Comparison of ENCODE assay signal across 17 cellular contexts in genomic region chr6:11705069-11705468, GRCh38.
DNase-seq lines count a peak whose midpoint lies in the region; ATAC-seq, FAIRE-seq and TF ChIP-seq lines count a peak whose summit lies in the region.
"Had no signal": no experiment of that assay in that cellular context is flagged by ENCODE, and none has a peak within 500 bp of the region (broad histone marks: within the 10 kb centered on the region; RNA-seq: fewer than 3 reads in every experiment).

No MANE protein-coding gene starts in this region.

- no peak for TF ChIP-seq RAD21 in GM12878 (IDR thresholded peaks at IDR 0.05; ENCODE audit: insufficient read depth, low read depth, low read length)

- TF ChIP-seq EP300 in GM12878 (IDR thresholded peaks at IDR 0.05; ENCODE audit: borderline replicate concordance in 1 of 2, control insufficient read depth in 1 of 2, low read depth in 2 of 2, low read length in 2 of 2), result no peak

- H3K79me2 ChIP-seq in GM12878 (ENCODE audit: control insufficient read depth, insufficient read depth, low read length), result no peaks in the 10 kb centered on the region

- H4K20me1 ChIP-seq in GM12878 (ENCODE audit: control insufficient read depth, insufficient read depth), result no peaks in the 10 kb centered on the region

- 96% methylated on average over 7 of the region's 7 CpGs for WGBS in GM12878 (ENCODE audit: insufficient coverage, insufficient replicate concordance, low lambda C conversion rate, missing lambda C conversion rate)

- no peak overlapping the region for H3K9ac ChIP-seq in GM12878 (ENCODE audit: control insufficient read depth, insufficient read depth, low read length)

- TF ChIP-seq POLR2A in GM12878 (IDR thresholded peaks at IDR 0.05; ENCODE audit: low read depth, low read length) (no peak), breast epithelium (IDR thresholded peaks at IDR 0.05) (no peak)

- POLR2A ChIA-PET in GM12878 (lab: Charles Lee), result interaction anchor here (0.6 kb wide), 2 partner anchors 9 to 386 kb away, joined by 3 to 5 read pairs; no protein-coding TSS in a partner anchor

- H3K9me3 ChIP-seq in GM12878 (replicated peaks; ENCODE audit: control insufficient read depth, insufficient read depth, low read length), result peaks cover 2% of the 10 kb centered on the region; the same call in 2 of the 3 replicates
- no peaks in the 10 kb centered on the region for H3K9me3 ChIP-seq in breast epithelium
- H3K9me3 ChIP-seq: HAP-1 had no signal

- H3K4me1 ChIP-seq in GM12878 (ENCODE audit: control insufficient read depth, insufficient read depth, low read length), result peaks cover 7% of the 10 kb centered on the region
- H3K4me1 ChIP-seq in breast epithelium, result no peaks in the 10 kb centered on the region
- H3K4me1 ChIP-seq: HAP-1 had no signal

- in situ Hi-C loops in GM12878 (cut with MboI), result loop anchor here (25.0 kb wide), 1 partner anchor 307 kb away; the partner anchor contains the start of gene HIVEP1
- in situ Hi-C loops in G401 (cut with HindIII; ENCODE audit: low sequenced_read_pairs), result no loop called here

- H3K36me3 ChIP-seq in GM12878 (ENCODE audit: control insufficient read depth in 2 of 2, insufficient read depth in 2 of 2, low read length in 1 of 2) (no peaks in the 10 kb centered on the region), breast epithelium (no peaks in the 10 kb centered on the region)
- H3K36me3 ChIP-seq: HAP-1, MG63 had no signal

- CTCF ChIA-PET in activated naive CD4-positive, alpha-beta T cell treated with anti-CD3 and anti-CD28 coated beads for 36 hours (lab: Charles Lee), result no interaction called here
- CTCF ChIA-PET in GM12878 (lab: Yijun Ruan, JAX), result interaction anchor here (1.1 to 1.4 kb wide), 2 partner anchors 370 to 585 kb away, joined by 3 to 4 read pairs; partner anchors contain the start of gene EDN1

- ATAC-seq in GM12878, result no peak
- ATAC-seq: PC-3 had no signal

- H3K9me3 Mint-ChIP-seq in activated naive CD4-positive, alpha-beta T cell treated with anti-CD3 and anti-CD28 coated beads for 36 hours, result peaks cover 8% of the 10 kb centered on the region

- peak; percentile 70 for DNase-seq in activated naive CD4-positive, alpha-beta T cell treated with anti-CD3 and anti-CD28 coated beads for 36 hours
- no peak for DNase-seq in activated naive CD4-positive, alpha-beta T cell treated with anti-CD3 and anti-CD28 coated beads, Interleukin-2, amount 50 U/mL, for 16 hours
- no peak for DNase-seq in GM19239 (ENCODE audit: insufficient read length, low spot score)
- peak; percentile 49 to 61 for DNase-seq in activated CD4-positive, alpha-beta T cell treated with anti-CD3 and anti-CD28 coated beads, Interleukin-2, amount 50 U/mL, for 48 hours
- DNase-seq in GM12878 (ENCODE audit: low read depth, low spot score), result no peak
- DNase-seq in breast epithelium (ENCODE audit: low spot score in 2 of 2), result no peak
- no peak for DNase-seq in substantia nigra (lab: John Stamatoyannopoulos, UW)
- DNase-seq in G401 (ENCODE audit: low spot score), result no peak
- DNase-seq: DMS53, Karpas-422, MG63, NCI-H1105, NCI-H1694, NCI-H510A treated with DMSO at 0.1 percent for 48 hours, NCI-H82, PC-3 had no signal

- H3K4me1 Mint-ChIP-seq in activated naive CD4-positive, alpha-beta T cell treated with anti-CD3 and anti-CD28 coated beads for 36 hours (ENCODE audit: low read depth), result peaks cover 49% of the 10 kb centered on the region

- BruUV-seq in GM12878 (replicated peaks; lab: Mats Ljungman, UMichigan), result no TSS peak

- peak overlapping the region; percentile 11 for H3K4me2 ChIP-seq in GM12878 (ENCODE audit: control insufficient read depth, insufficient read depth)

- RAD21 ChIA-PET in GM12878 (lab: Charles Lee; ENCODE audit: unreplicated experiment), result interaction anchor here (0.9 to 2.5 kb wide), 3 partner anchors 17 to 901 kb away, joined by 4 to 15 read pairs (median 5); no protein-coding TSS in a partner anchor

- no peak for TF ChIP-seq CTCF in GM12878 (IDR thresholded peaks at IDR 0.05 in 2 of 3, conservative IDR thresholded peaks at IDR 0.05 in 1 of 3; ENCODE audit: control insufficient read depth in 2 of 3, extremely low read depth in 1 of 3, insufficient read depth in 1 of 3, low read depth in 3 of 3, low read length in 3 of 3)
- TF ChIP-seq CTCF in breast epithelium (IDR thresholded peaks at IDR 0.05), result no peak

- H3K27me3 ChIP-seq in GM12878 (replicated peaks in 1 of 2; ENCODE audit: control insufficient read depth in 2 of 2, insufficient read depth in 2 of 2, low read length in 1 of 2) (no peaks in the 10 kb centered on the region), breast epithelium (no peaks in the 10 kb centered on the region)
- H3K27me3 ChIP-seq: MG63 had no signal

- no peak overlapping the region for H3K4me3 Mint-ChIP-seq in activated naive CD4-positive, alpha-beta T cell treated with anti-CD3 and anti-CD28 coated beads for 36 hours

- FAIRE-seq in GM19239 (lab: Jason Lieb, UNC) (peak; percentile 18), GM12878 (lab: Jason Lieb, UNC) (no peak)

- no peaks in the 10 kb centered on the region for H3K27me3 Mint-ChIP-seq in activated naive CD4-positive, alpha-beta T cell treated with anti-CD3 and anti-CD28 coated beads for 36 hours (ENCODE audit: low read depth)

- H3K36me3 Mint-ChIP-seq in activated naive CD4-positive, alpha-beta T cell treated with anti-CD3 and anti-CD28 coated beads for 36 hours (ENCODE audit: low read depth), result peaks cover 6% of the 10 kb centered on the region

- intact Hi-C loops in activated naive CD4-positive, alpha-beta T cell treated with anti-CD3 and anti-CD28 coated beads for 36 hours (cut with micrococcal nuclease), result no loop called here
- intact Hi-C loops in GM12878 (cut with micrococcal nuclease; ENCODE audit: unreplicated experiment), result no loop called here
- intact Hi-C loops in breast epithelium (cut with DNase I; ENCODE audit: low total_unique reads), result no loop called here

- peak overlapping the region; percentile 45 for H2AFZ ChIP-seq in GM12878 (ENCODE audit: control insufficient read depth, low read depth, low read length)

- no peak overlapping the region for H3K4me3 ChIP-seq in GM12878
- no peak overlapping the region for H3K4me3 ChIP-seq in breast epithelium
- H3K4me3 ChIP-seq: HAP-1, MG63 had no signal

- H3K27ac ChIP-seq in GM12878 (ENCODE audit: control insufficient read depth, insufficient read depth) (no peak overlapping the region), breast epithelium (no peak overlapping the region), substantia nigra (ENCODE audit: low read depth, low read length, poor library complexity, severe bottlenecking) (no peak overlapping the region)

- H3K27ac Mint-ChIP-seq in activated naive CD4-positive, alpha-beta T cell treated with anti-CD3 and anti-CD28 coated beads for 36 hours, result no peak overlapping the region

- SMC1A ChIA-PET in GM12878 (lab: Charles Lee; ENCODE audit: uncharacterized antibody, unreplicated experiment), result interaction anchor here (0.9 to 6.9 kb wide), 7 partner anchors 10 to 585 kb away, joined by 3 to 39 read pairs (median 8); partner anchors contain the start of gene EDN1

TF ChIP-seq in GM12878, 131 proteins besides CTCF, POLR2A, EP300 and RAD21 (continues in another document):
- TF ChIP-seq, protein P1, sequence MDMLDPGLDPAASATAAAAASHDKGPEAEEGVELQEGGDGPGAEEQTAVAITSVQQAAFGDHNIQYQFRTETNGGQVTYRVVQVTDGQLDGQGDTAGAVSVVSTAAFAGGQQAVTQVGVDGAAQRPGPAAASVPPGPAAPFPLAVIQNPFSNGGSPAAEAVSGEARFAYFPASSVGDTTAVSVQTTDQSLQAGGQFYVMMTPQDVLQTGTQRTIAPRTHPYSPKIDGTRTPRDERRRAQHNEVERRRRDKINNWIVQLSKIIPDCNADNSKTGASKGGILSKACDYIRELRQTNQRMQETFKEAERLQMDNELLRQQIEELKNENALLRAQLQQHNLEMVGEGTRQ (IDR thresholded peaks at IDR 0.05; ENCODE audit: borderline replicate concordance, low read depth, low read length), result no peak
- TF ChIP-seq MTA3 (IDR thresholded peaks at IDR 0.05; ENCODE audit: borderline replicate concordance, low read length), result peak; percentile 43; the same call in 1 of the 2 replicates
- no peak for TF ChIP-seq E4F1 (IDR thresholded peaks at IDR 0.05; ENCODE audit: borderline replicate concordance, partially characterized antibody)
- TF ChIP-seq RUNX3 (IDR thresholded peaks at IDR 0.05; ENCODE audit: low read length), result peak; percentile 83
- peak; percentile 60; the same call in 1 of the 2 replicates for TF ChIP-seq EED (IDR thresholded peaks at IDR 0.05; ENCODE audit: low read depth)
- peak; percentile 32; the same call in 1 of the 2 replicates for TF ChIP-seq IKZF1 (conservative IDR thresholded peaks at IDR 0.05)
- TF ChIP-seq MLLT1 (IDR thresholded peaks at IDR 0.05), result no peak
- peak; percentile 24; the same call in 1 of the 2 replicates for TF ChIP-seq CREM (IDR thresholded peaks at IDR 0.05; ENCODE audit: low read depth)
- TF ChIP-seq HDGF (IDR thresholded peaks at IDR 0.05), result no peak

Comparison
In these comparisons a context has a peak if more than half of its experiments do, and no peak if none do; other contexts are left out.
1. DNase-seq: peak in activated naive CD4-positive, alpha-beta T cell treated with anti-CD3 and anti-CD28 coated beads for 36 hours (single experiment) and activated CD4-positive, alpha-beta T cell treated with anti-CD3 and anti-CD28 coated beads, Interleukin-2, amount 50 U/mL, for 48 hours (2 of 2); none in activated naive CD4-positive, alpha-beta T cell treated with anti-CD3 and anti-CD28 coated beads, Interleukin-2, amount 50 U/mL, for 16 hours (single experiment), GM19239 (single experiment), GM12878 (single experiment), breast epithelium (0 of 2), substantia nigra (0 of 49) and G401 (single experiment).